ENCODE assay signal across 14 cellular contexts in the genomic region with DNA sequence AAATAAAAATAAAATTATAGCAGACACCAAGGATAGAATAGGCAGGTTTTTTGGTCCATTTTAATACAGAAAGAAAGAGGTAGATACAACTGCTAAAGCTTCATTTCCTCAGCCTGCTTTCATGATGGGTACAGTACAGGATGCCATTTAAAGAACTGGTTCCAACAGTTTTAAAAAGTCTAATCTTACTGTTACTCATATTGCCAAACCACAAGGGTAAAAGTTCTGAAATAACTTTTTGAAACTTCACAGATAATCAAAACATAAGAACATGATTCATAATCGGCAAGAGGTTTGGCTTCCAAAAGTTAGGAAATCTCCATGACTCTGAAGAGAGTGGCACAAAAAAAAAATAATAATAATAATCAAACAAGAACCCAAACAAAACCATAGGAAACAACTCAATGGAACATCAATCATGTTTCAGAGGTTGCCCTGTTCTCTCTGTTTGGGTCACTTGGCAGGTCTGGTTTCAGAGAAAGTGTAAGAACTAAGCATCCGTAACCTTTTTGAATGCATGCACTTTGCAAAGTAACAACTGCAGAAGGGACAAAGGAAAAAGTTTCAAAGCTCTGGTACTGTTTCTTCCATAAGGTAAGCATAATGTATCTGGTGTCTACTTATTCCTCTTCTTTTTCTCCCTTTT.
DNase-seq lines count a peak whose midpoint lies in the region; ATAC-seq and TF ChIP-seq lines count a peak whose summit lies in the region.
"Had no signal": no experiment of that assay in that cellular context is flagged by ENCODE, and none has a peak within 500 bp of the region (broad histone marks: within the 10 kb centered on the region; RNA-seq: fewer than 3 reads in every experiment).

No MANE protein-coding gene starts in this region.

- peak overlapping the region; percentile 18 for H3K4me3 ChIP-seq in adipocyte (ENCODE audit: low read length)
- no peak overlapping the region for H3K4me3 ChIP-seq in thoracic aorta
- H3K4me3 ChIP-seq: Peyer's patch had no signal

- TF ChIP-seq CTCF in thoracic aorta (IDR thresholded peaks at IDR 0.05), result no peak

- H3K4me1 ChIP-seq in adipocyte (ENCODE audit: control insufficient read depth, insufficient read depth, low read length) (peaks cover 18% of the 10 kb centered on the region), thoracic aorta (ENCODE audit: control insufficient read depth in 1 of 2, low read depth in 2 of 2) (peaks cover 15 to 21% of the 10 kb centered on the region in 2 donors)

- H3K9ac ChIP-seq in adipocyte (ENCODE audit: low read length), result no peak overlapping the region

- H3K27ac ChIP-seq in thoracic aorta, result peak overlapping the region; percentile 1 to 13

- no peaks in the 10 kb centered on the region for H3K27me3 ChIP-seq in adipocyte (replicated peaks; ENCODE audit: control insufficient read depth, insufficient read depth, low read length)
- H3K27me3 ChIP-seq in thoracic aorta (replicated peaks; ENCODE audit: insufficient read depth), result no peaks in the 10 kb centered on the region
- H3K27me3 ChIP-seq: Peyer's patch had no signal

- peak; percentile 50 for ATAC-seq in GM21360 (IDR thresholded peaks at IDR 0.05; ENCODE audit: unreplicated experiment)
- peak; percentile 28 for ATAC-seq in thoracic aorta (ENCODE audit: insufficient number of reproducible peaks, low FRiP score, low read depth)

- DNase-seq in adipocyte (ENCODE audit: low read depth) (peak; percentile 79), fibroblast of the conjunctiva (ENCODE audit: low read depth) (peak; percentile 20), thoracic aorta (ENCODE audit: low spot score) (no peak), NCI-H526 treated with DMSO at 0.1 percent for 48 hours (lab: John Stamatoyannopoulos, UW) (no peak), NK-92 (lab: John Stamatoyannopoulos, UW; ENCODE audit: unreplicated experiment) (no peak)
- no peak for DNase-seq in stimulated activated CD4-positive, alpha-beta T cell treated with anti-CD3 and anti-CD28 coated beads, Interleukin-2, amount 100 ng/mL, for 24 hours
- DNase-seq: activated CD4-positive, alpha-beta T cell treated with anti-CD3 and anti-CD28 coated beads, Interleukin-2, amount 50 U/mL, for 4 hours; activated effector memory CD4-positive, alpha-beta T cell treated with Interleukin-2 at 50 U/mL for 16 hours; kidney; NCI-H1092; NCI-H446; Peyer's patch; retina had no signal

- H3K9me3 ChIP-seq in adipocyte (ENCODE audit: control insufficient read depth, low read length) (peaks cover 9% of the 10 kb centered on the region), thoracic aorta (peaks cover 3% of the 10 kb centered on the region)
- H3K9me3 ChIP-seq: Peyer's patch had no signal

- H3K36me3 ChIP-seq in adipocyte (ENCODE audit: control insufficient read depth, insufficient read depth, low read length, severe bottlenecking) (no peaks in the 10 kb centered on the region), thoracic aorta (no peaks in the 10 kb centered on the region)
- H3K36me3 ChIP-seq: Peyer's patch had no signal

Comparison
In these comparisons a context has a peak if more than half of its experiments do, and no peak if none do; other contexts are left out.
1. DNase-seq: peak in adipocyte (single experiment) and fibroblast of the conjunctiva (single experiment); none in thoracic aorta (single experiment), NCI-H526 treated with DMSO at 0.1 percent for 48 hours (single experiment), stimulated activated CD4-positive, alpha-beta T cell treated with anti-CD3 and anti-CD28 coated beads, Interleukin-2, amount 100 ng/mL, for 24 hours (0 of 2) and NK-92 (single experiment).